ENCODE assay signal across 8 cellular contexts in genomic region chr11:47399860-47400812, GRCh38. TPM values are rescaled to one million over a fixed set of nuclear protein-coding genes. Genes with fewer than 3 reads are reported as not detected.
A peak's percentile ranks its signal among the peaks of the same experiment; 100 is the strongest.
DNase-seq lines count a peak whose midpoint lies in the region; ATAC-seq, FAIRE-seq and TF ChIP-seq lines count a peak whose summit lies in the region.

No MANE protein-coding gene starts in this region.

- no peaks in the 10 kb centered on the region for H3K27me3 Mint-ChIP-seq in activated naive CD8-positive, alpha-beta T cell
- H3K27me3 Mint-ChIP-seq in stimulated activated memory B cell treated with anti-CD40 and anti-IgM and Interleukin-4, amounts not matched to agents 10 μg/mL and 1 μg/mL and 100 μg/mL, for 72 hours: no peaks in the 10 kb centered on the region

- H3K4me1 ChIP-seq in Karpas-422 (ENCODE audit: low read length): peaks cover 61% of the 10 kb centered on the region
- H3K4me1 ChIP-seq in iPS DF 6.9 (ENCODE audit: control insufficient read depth, insufficient read depth, low read length): no peaks in the 10 kb centered on the region; the same call in 1 of the 2 replicates

- H3K9me3 Mint-ChIP-seq in activated naive CD8-positive, alpha-beta T cell (ENCODE audit: low read depth): no peaks in the 10 kb centered on the region
- H3K9me3 Mint-ChIP-seq in stimulated activated memory B cell treated with anti-CD40 and anti-IgM and Interleukin-4, amounts not matched to agents 10 μg/mL and 1 μg/mL and 100 μg/mL, for 72 hours: no peaks in the 10 kb centered on the region

- peak; percentile 48 for ATAC-seq in GM21619 (IDR thresholded peaks at IDR 0.05; ENCODE audit: unreplicated experiment)
- ATAC-seq in stimulated activated memory B cell treated with anti-CD40 and anti-IgM and Interleukin-4, amounts not matched to agents 10 μg/mL and 1 μg/mL and 100 μg/mL, for 72 hours: peak; percentile 89

- no peaks in the 10 kb centered on the region for H4K20me1 ChIP-seq in Karpas-422 (ENCODE audit: insufficient read depth, low read depth, low read length)

- H3K4me3 ChIP-seq in Karpas-422 (ENCODE audit: low read length): peak overlapping the region; percentile 84
- H3K4me3 ChIP-seq in iPS DF 6.9 (ENCODE audit: low read length): peak overlapping the region; percentile 41; the same call in 1 of the 2 replicates

- H3K9ac ChIP-seq in Karpas-422 (ENCODE audit: low read length): peak overlapping the region; percentile 95

- H3K9me2 ChIP-seq in Karpas-422 (replicated peaks; ENCODE audit: insufficient read depth, low read length): no peaks in the 10 kb centered on the region

- TF ChIP-seq POLR2A in H54 (IDR thresholded peaks at IDR 0.05; ENCODE audit: low read depth, low read length): no peak

- H2AFZ ChIP-seq in Karpas-422 (ENCODE audit: low read length): no peak overlapping the region

- H3K36me3 Mint-ChIP-seq in activated naive CD8-positive, alpha-beta T cell: no peaks in the 10 kb centered on the region
- H3K36me3 Mint-ChIP-seq in stimulated activated memory B cell treated with anti-CD40 and anti-IgM and Interleukin-4, amounts not matched to agents 10 μg/mL and 1 μg/mL and 100 μg/mL, for 72 hours: no peaks in the 10 kb centered on the region

- FAIRE-seq in H54 (lab: Jason Lieb, UNC): no peak

- WGBS in iPS DF 6.9 (ENCODE audit: insufficient coverage, insufficient read length): no CpG with 5 or more reads among the region's 47 CpGs

- no peaks in the 10 kb centered on the region for H3K9me3 ChIP-seq in Karpas-422 (ENCODE audit: low read length)
- H3K9me3 ChIP-seq in iPS DF 6.9 (ENCODE audit: control insufficient read depth, insufficient read depth, low read length): no peaks in the 10 kb centered on the region

- H3K27me3 ChIP-seq in Karpas-422 (ENCODE audit: low read length): no peaks in the 10 kb centered on the region
- H3K27me3 ChIP-seq in iPS DF 6.9 (ENCODE audit: control insufficient read depth, insufficient read depth, low read length): no peaks in the 10 kb centered on the region

- H3K27ac ChIP-seq in Karpas-422 (ENCODE audit: low read length) (peak overlapping the region; percentile 100), iPS DF 6.9 (ENCODE audit: low read length) (no peak overlapping the region)

- no peaks in the 10 kb centered on the region for H3K79me2 ChIP-seq in Karpas-422 (ENCODE audit: low read length)

- in situ Hi-C loops in GM13976 (cut with MboI; ENCODE audit: low sequenced_read_pairs, unreplicated experiment): no loop called here

- peaks cover 24% of the 10 kb centered on the region for H3K4me1 Mint-ChIP-seq in activated naive CD8-positive, alpha-beta T cell (ENCODE audit: low read depth)
- peaks cover 59% of the 10 kb centered on the region for H3K4me1 Mint-ChIP-seq in stimulated activated memory B cell treated with anti-CD40 and anti-IgM and Interleukin-4, amounts not matched to agents 10 μg/mL and 1 μg/mL and 100 μg/mL, for 72 hours

- H3K4me3 Mint-ChIP-seq in activated naive CD8-positive, alpha-beta T cell: peak overlapping the region; percentile 81
- H3K4me3 Mint-ChIP-seq in stimulated activated memory B cell treated with anti-CD40 and anti-IgM and Interleukin-4, amounts not matched to agents 10 μg/mL and 1 μg/mL and 100 μg/mL, for 72 hours: peak overlapping the region; percentile 79

- no peak for TF ChIP-seq CTCF in GM13976 (IDR thresholded peaks at IDR 0.05; ENCODE audit: borderline replicate concordance, control extremely low read depth, extremely low read depth, insufficient read depth, missing control alignments)

- peak overlapping the region; percentile 86 for H3K4me2 ChIP-seq in Karpas-422 (ENCODE audit: low read depth, low read length, poor library complexity, severe bottlenecking)

- H3K27ac Mint-ChIP-seq in activated naive CD8-positive, alpha-beta T cell: peak overlapping the region; percentile 86
- H3K27ac Mint-ChIP-seq in stimulated activated memory B cell treated with anti-CD40 and anti-IgM and Interleukin-4, amounts not matched to agents 10 μg/mL and 1 μg/mL and 100 μg/mL, for 72 hours: peak overlapping the region; percentile 97

- peak; percentile 82 for DNase-seq in GM13976 (ENCODE audit: low spot score)
- DNase-seq in Karpas-422: peak; percentile 94
- no peak for DNase-seq in iPS DF 6.9 (ENCODE audit: low read depth, low spot score)
- no peak for DNase-seq in NCI-H1930 (lab: John Stamatoyannopoulos, UW)
- no peak for DNase-seq in H54 (ENCODE audit: insufficient read length, low spot score)

- no peaks in the 10 kb centered on the region for H3K36me3 ChIP-seq in Karpas-422 (ENCODE audit: insufficient read depth, low read length)
- H3K36me3 ChIP-seq in iPS DF 6.9 (ENCODE audit: control insufficient read depth, insufficient read depth, low read length): no peaks in the 10 kb centered on the region

RNA-seq across cellular contexts. Expression of gene SLC39A13, which starts 8.3 kb away (rescaled TPM):
- 24.9 and 32.8 TPM in 2 replicates for total RNA-seq in Karpas-422 (2014; rRNA removed; shearing (Covaris generic); ENCODE audit: low replicate concordance)

RNA-seq across cellular contexts. Expression of gene SPI1, which starts 21.8 kb away (rescaled TPM):
- total RNA-seq in Karpas-422 (2014; rRNA removed; shearing (Covaris generic); ENCODE audit: low replicate concordance): 114 and 198 TPM in 2 replicates

RNA-seq across cellular contexts. Expression of gene PSMC3, which starts 26.1 kb away (rescaled TPM):
- total RNA-seq in Karpas-422 (2014; rRNA removed; shearing (Covaris generic); ENCODE audit: low replicate concordance): 40.6 and 119 TPM in 2 replicates

RNA-seq across cellular contexts. Expression of gene MYBPC3, which starts 47.6 kb away (rescaled TPM):
- total RNA-seq in Karpas-422 (2014; rRNA removed; shearing (Covaris generic); ENCODE audit: low replicate concordance): 0.67 and 0.72 TPM in 2 replicates

RNA-seq across cellular contexts. Expression of gene RAPSN, which starts 48.8 kb away (rescaled TPM):
- total RNA-seq in Karpas-422 (2014; rRNA removed; shearing (Covaris generic); ENCODE audit: low replicate concordance): 0.52 and 4.5 TPM in 2 replicates

Comparison
In these comparisons a context has a peak if more than half of its experiments do, and no peak if none do; other contexts are left out.
1. DNase-seq: peak in GM13976 (single experiment) and Karpas-422 (single experiment); none in iPS DF 6.9 (single experiment), NCI-H1930 (0 of 2) and H54 (single experiment).